13 cellular contexts compared by ENCODE assay signal in genomic region chr21:36035381-36035791, GRCh38. TPM values are rescaled to one million over a fixed set of nuclear protein-coding genes. Genes with fewer than 3 reads are reported as not detected.
DNase-seq lines count a peak whose midpoint lies in the region; ATAC-seq and TF ChIP-seq lines count a peak whose summit lies in the region.
"Had no signal": no experiment of that assay in that cellular context is flagged by ENCODE, and none has a peak within 500 bp of the region (broad histone marks: within the 10 kb centered on the region; RNA-seq: fewer than 3 reads in every experiment).

No MANE protein-coding gene starts in this region.

- H3K4me2 ChIP-seq in OCI-LY7 (ENCODE audit: low read length), result no peak overlapping the region
- H3K4me2 ChIP-seq: BLaER1 had no signal

- H3K9me3 ChIP-seq in OCI-LY7 (ENCODE audit: low read length), result no peaks in the 10 kb centered on the region
- H3K9me3 ChIP-seq: BLaER1 had no signal

- no peak overlapping the region for H2AFZ ChIP-seq in OCI-LY7 (ENCODE audit: low read length)

- ATAC-seq in SK-N-SH treated with all-trans-retinoic acid at 6 μM for 48 hours (peak; percentile 47; the same call in 1 of the 3 replicates), GM19328 (IDR thresholded peaks at IDR 0.05; ENCODE audit: unreplicated experiment) (no peak)
- ATAC-seq: activated CD4-positive, CD25-positive, alpha-beta regulatory T cell treated with anti-CD3 and anti-CD28 coated beads, Interleukin-2, amount 50 U/mL, for 24 hours had no signal

- DNase-seq in ACHN (peak; percentile 37), DMS79 treated with DMSO at 0.1 percent for 48 hours (lab: John Stamatoyannopoulos, UW) (peak; percentile 78), kidney tubule cell (ENCODE audit: low spot score) (peak; percentile 72), OCI-LY7 (ENCODE audit: low spot score) (no peak), COR-L47 (lab: John Stamatoyannopoulos, UW) (no peak)
- DNase-seq in activated naive CD4-positive, alpha-beta T cell treated with Interleukin-2 at 50 U/mL for 16 hours, result no peak
- DNase-seq: cortex of kidney; NCI-H1092; stimulated activated CD4-positive, alpha-beta T cell treated with anti-CD3 and anti-CD28 coated beads, Interleukin-4, amount 100 ng/mL, for 4 hours had no signal

- no TSS peak for BruUV-seq in OCI-LY7 (replicated peaks; lab: Mats Ljungman, UMichigan)

- H3K9me2 ChIP-seq in OCI-LY7 (ENCODE audit: insufficient read depth, low read length), result no peaks in the 10 kb centered on the region

- peaks cover 23% of the 10 kb centered on the region for H3K36me3 ChIP-seq in OCI-LY7 (ENCODE audit: insufficient read depth, low read length)

- in situ Hi-C loops in ACHN (cut with HindIII; ENCODE audit: low pct_ligation_motif_present, low pct_unique_long_range_greater_than_20kb, low sequenced_read_pairs), result no loop called here

- H3K4me3 ChIP-seq in OCI-LY7 (ENCODE audit: low read depth, low read length, poor library complexity, severe bottlenecking), result no peak overlapping the region
- H3K4me3 ChIP-seq: BLaER1 had no signal

- POLR2A ChIA-PET in OCI-LY7 (lab: Charles Lee), result no interaction called here

- no peaks in the 10 kb centered on the region for H4K20me1 ChIP-seq in OCI-LY7 (ENCODE audit: insufficient read depth, low read length)
- H4K20me1 ChIP-seq: BLaER1 had no signal

- intact Hi-C loops in OCI-LY7 (cut with micrococcal nuclease; ENCODE audit: unreplicated experiment), result no loop called here

- H3K27ac ChIP-seq in OCI-LY7 (ENCODE audit: low read depth, low read length, poor library complexity, severe bottlenecking), result no peak overlapping the region
- H3K27ac ChIP-seq: BLaER1 had no signal

- no peaks in the 10 kb centered on the region for H3K79me2 ChIP-seq in OCI-LY7 (ENCODE audit: insufficient read depth, low read depth, low read length)

- no peak for TF ChIP-seq CTCF in OCI-LY7 (conservative IDR thresholded peaks at IDR 0.05; ENCODE audit: low read length)

- CTCF ChIA-PET in OCI-LY7 (lab: Charles Lee; ENCODE audit: unreplicated experiment), result no interaction called here

- peaks cover 5% of the 10 kb centered on the region for H3K4me1 ChIP-seq in OCI-LY7 (ENCODE audit: insufficient read depth, low read length, poor library complexity, severe bottlenecking)
- H3K4me1 ChIP-seq: BLaER1 had no signal

TF ChIP-seq in SK-N-SH treated with all-trans-retinoic acid at 6 μM for 48 hours, 23 proteins besides CTCF, POLR2A, EP300 and RAD21:
- no peak for TF ChIP-seq RARB (CRISPR knock-in tag; IDR thresholded peaks at IDR 0.05)
- no peak for TF ChIP-seq ZFP30 (CRISPR knock-in tag; IDR thresholded peaks at IDR 0.05)
- TF ChIP-seq ZC3H10 (CRISPR knock-in tag; IDR thresholded peaks at IDR 0.05), result no peak
- no peak for TF ChIP-seq ZNF70 (CRISPR knock-in tag; IDR thresholded peaks at IDR 0.05)
- peak; percentile 21; the same call in 1 of the 2 replicates for TF ChIP-seq TSHZ2 (CRISPR knock-in tag; IDR thresholded peaks at IDR 0.05)
- TF ChIP-seq ZFP3 (CRISPR knock-in tag; IDR thresholded peaks at IDR 0.05), result no peak
- peak; percentile 87 for TF ChIP-seq TCF4 (CRISPR knock-in tag; IDR thresholded peaks at IDR 0.05; ENCODE audit: borderline replicate concordance)

RNA-seq across cellular contexts. Expression of gene SETD4, which starts 24.9 kb away (rescaled TPM):
- 16.1 and 19.1 TPM in 2 replicates for total RNA-seq in OCI-LY7 (2014; rRNA removed; shearing (Covaris generic))
- 28.1 and 31.4 TPM in 2 replicates for total RNA-seq in OCI-LY7 (2022)

RNA-seq across cellular contexts. Expression of gene CBR1, which starts 34.4 kb away (rescaled TPM):
- total RNA-seq in OCI-LY7 (2014; rRNA removed; shearing (Covaris generic)), result 12.0 TPM in 2 replicates
- total RNA-seq in OCI-LY7 (2022), result not detected in 2 replicates

Comparison
In these comparisons a context has a peak if more than half of its experiments do, and no peak if none do; other contexts are left out.
1. DNase-seq: peak in ACHN (single experiment), DMS79 treated with DMSO at 0.1 percent for 48 hours (single experiment) and kidney tubule cell (single experiment); none in OCI-LY7 (single experiment), COR-L47 (single experiment) and activated naive CD4-positive, alpha-beta T cell treated with Interleukin-2 at 50 U/mL for 16 hours (single experiment).